Comparison of ENCODE assay signal across 7 cellular contexts in genomic region chr7:107045980-107046379, GRCh38. TPM values are rescaled to one million over a fixed set of nuclear protein-coding genes. Genes with fewer than 3 reads are reported as not detected.
A peak's percentile ranks its signal among the peaks of the same experiment; 100 is the strongest.
DNase-seq lines count a peak whose midpoint lies in the region; ATAC-seq and TF ChIP-seq lines count a peak whose summit lies in the region.

No MANE protein-coding gene starts in this region.

- H3K9me3 Mint-ChIP-seq in endothelial cell (ENCODE audit: unreplicated experiment), result no peaks in the 10 kb centered on the region
- H3K9me3 Mint-ChIP-seq in effector memory CD8-positive, alpha-beta T cell, result no peaks in the 10 kb centered on the region

- peaks cover 5% of the 10 kb centered on the region for H3K27me3 Mint-ChIP-seq in endothelial cell (ENCODE audit: unreplicated experiment)
- peaks cover 38 to 41% of the 10 kb centered on the region in 2 donors for H3K27me3 Mint-ChIP-seq in effector memory CD8-positive, alpha-beta T cell

- H3K36me3 Mint-ChIP-seq in endothelial cell (ENCODE audit: low read depth, unreplicated experiment), result peaks cover 14% of the 10 kb centered on the region
- H3K36me3 Mint-ChIP-seq in effector memory CD8-positive, alpha-beta T cell (ENCODE audit: insufficient read depth), result peaks cover 3% of the 10 kb centered on the region

- H3K4me3 ChIP-seq in retinal pigment epithelial cell (ENCODE audit: low read length), result peak overlapping the region; percentile 81

- ATAC-seq in effector memory CD8-positive, alpha-beta T cell (replicated peaks), result no peak
- ATAC-seq in GM19023 (IDR thresholded peaks at IDR 0.05; ENCODE audit: unreplicated experiment), result no peak

- H3K4me1 Mint-ChIP-seq in endothelial cell (ENCODE audit: unreplicated experiment), result peaks cover 45% of the 10 kb centered on the region
- H3K4me1 Mint-ChIP-seq in effector memory CD8-positive, alpha-beta T cell (ENCODE audit: low read depth in 2 of 2), result peaks cover 7 to 10% of the 10 kb centered on the region in 2 donors

- TF ChIP-seq CTCF in endothelial cell (IDR thresholded peaks at IDR 0.05; ENCODE audit: unreplicated experiment) (no peak), retinal pigment epithelial cell (conservative IDR thresholded peaks at IDR 0.05; ENCODE audit: low read depth, low read length) (no peak)

- DNase-seq in G401 (ENCODE audit: low spot score) (peak; percentile 31), NAMALWA (ENCODE audit: low spot score) (peak; percentile 43), endothelial cell (ENCODE audit: low spot score) (no peak), retinal pigment epithelial cell (ENCODE audit: low read depth) (no peak), occipital lobe (lab: John Stamatoyannopoulos, UW) (no peak)
- no peak for DNase-seq in effector memory CD8-positive, alpha-beta T cell

- no peak overlapping the region for H3K27ac Mint-ChIP-seq in endothelial cell (ENCODE audit: unreplicated experiment)
- no peak overlapping the region for H3K27ac Mint-ChIP-seq in effector memory CD8-positive, alpha-beta T cell

- peak overlapping the region; percentile 99 for H3K4me3 Mint-ChIP-seq in endothelial cell (ENCODE audit: unreplicated experiment)
- H3K4me3 Mint-ChIP-seq in effector memory CD8-positive, alpha-beta T cell, result peak overlapping the region in 1 of 2 donors; percentile 92

- in situ Hi-C loops in G401 (cut with HindIII; ENCODE audit: low sequenced_read_pairs), result no loop called here

RNA-seq across cellular contexts. Expression of gene PRKAR2B, which starts 1.5 kb away (rescaled TPM):
- 68.3 and 104 TPM in 2 replicates for total RNA-seq in G401 (2014; rRNA removed; shearing (Covaris generic))
- total RNA-seq in endothelial cell (ENCODE audit: unreplicated experiment) (28.4 TPM), occipital lobe (227 TPM)

Comparison
In these comparisons a context has a peak if more than half of its experiments do, and no peak if none do; other contexts are left out.
1. DNase-seq: peak in G401 (single experiment) and NAMALWA (single experiment); none in endothelial cell (single experiment), retinal pigment epithelial cell (single experiment), occipital lobe (single experiment) and effector memory CD8-positive, alpha-beta T cell (0 of 3).